ENCODE assay signal across 22 cellular contexts in genomic region chr19:18226956-18227780, GRCh38. TPM values are rescaled to one million over a fixed set of nuclear protein-coding genes. Genes with fewer than 3 reads are reported as not detected.
DNase-seq lines count a peak whose midpoint lies in the region; ATAC-seq and TF ChIP-seq lines count a peak whose summit lies in the region.
"Had no signal": no experiment of that assay in that cellular context is flagged by ENCODE, and none has a peak within 500 bp of the region (broad histone marks: within the 10 kb centered on the region; RNA-seq: fewer than 3 reads in every experiment).

No MANE protein-coding gene starts in this region.

- WGBS in psoas muscle, 3 donors, result 64 to 78% (median 71%) methylated on average over 18 of the region's 18 CpGs

- H3K27me3 ChIP-seq in GM06990 (replicated peaks; ENCODE audit: control insufficient read depth, insufficient read depth, low read length), result no peaks in the 10 kb centered on the region; the same call in none of the 2 replicates
- H3K27me3 ChIP-seq in psoas muscle (ENCODE audit: insufficient read depth in 3 of 3, low read length in 2 of 3), result peaks cover 0 to 10% (median 0%) of the 10 kb centered on the region in 3 donors
- H3K27me3 ChIP-seq: testis had no signal

- intact Hi-C loops in psoas muscle (cut with DNase I), result loop anchor here in 1 of 2 donors (10.0 kb wide), 1 partner anchor 188 kb away; the partner anchor contains the start of gene SSBP4

- H3K27me3 Mint-ChIP-seq in IgD-negative memory B cell, result peaks cover 54% of the 10 kb centered on the region

- H3K27ac Mint-ChIP-seq in IgD-negative memory B cell, result peak overlapping the region in 2 of 3 donors; percentile 33 to 74
- H3K27ac Mint-ChIP-seq: activated naive CD8-positive, alpha-beta T cell treated with anti-CD3 and anti-CD28 coated beads, Interleukin-2, amount 10 ng/mL, durations not matched to agents 7 days and 5 days; GM23338; stimulated activated memory B cell treated with anti-CD40 and anti-IgM and Interleukin-4, amounts not matched to agents 10 μg/mL and 1 μg/mL and 100 μg/mL, for 72 hours had no signal

- no peaks in the 10 kb centered on the region for H3K9me3 ChIP-seq in psoas muscle
- H3K9me3 ChIP-seq: testis had no signal

- H3K4me1 Mint-ChIP-seq in IgD-negative memory B cell, result peaks cover 12 to 27% (median 17%) of the 10 kb centered on the region in 3 donors

- H3K4me3 ChIP-seq in GM06990 (replicated peaks; ENCODE audit: low read depth, low read length) (no peak overlapping the region), psoas muscle (no peak overlapping the region)

- H3K36me3 ChIP-seq in GM06990 (ENCODE audit: control insufficient read depth, insufficient read depth, low read length), result no peaks in the 10 kb centered on the region
- no peaks in the 10 kb centered on the region for H3K36me3 ChIP-seq in psoas muscle (ENCODE audit: insufficient read depth in 1 of 2, low read depth in 1 of 2)
- H3K36me3 ChIP-seq: WERI-Rb-1 had no signal

- DNase-seq in GM06990 (ENCODE audit: extremely low read depth, insufficient read length) (peak; percentile 46), psoas muscle (no peak), NCI-H187 treated with DMSO at 0.1 percent for 48 hours (lab: John Stamatoyannopoulos, UW) (no peak), NCI-H69 (lab: John Stamatoyannopoulos, UW) (no peak)
- DNase-seq: activated CD4-positive, alpha-beta T cell treated with anti-CD3 and anti-CD28 coated beads, Interleukin-2, amount 50 U/mL, for 4 hours; activated naive CD8-positive, alpha-beta T cell treated with anti-CD3 and anti-CD28 coated beads, Interleukin-2, amount 10 ng/mL, durations not matched to agents 7 days and 5 days; central memory CD4-positive, alpha-beta T cell; dorsolateral prefrontal cortex; Kasumi-1; left cardiac atrium; NCI-H1092; NCI-H187; NCI-H345; occipital lobe; testis; WERI-Rb-1 had no signal

- no peaks in the 10 kb centered on the region for H3K9me3 Mint-ChIP-seq in IgD-negative memory B cell
- H3K9me3 Mint-ChIP-seq: activated naive CD8-positive, alpha-beta T cell treated with anti-CD3 and anti-CD28 coated beads, Interleukin-2, amount 10 ng/mL, durations not matched to agents 7 days and 5 days; GM23338; stimulated activated memory B cell treated with anti-CD40 and anti-IgM and Interleukin-4, amounts not matched to agents 10 μg/mL and 1 μg/mL and 100 μg/mL, for 72 hours had no signal

- H3K27ac ChIP-seq in cingulate gyrus (ENCODE audit: low read depth, low read length), result peak overlapping the region; percentile 26
- peak overlapping the region; percentile 36 for H3K27ac ChIP-seq in psoas muscle
- H3K27ac ChIP-seq: WERI-Rb-1 had no signal

- no peaks in the 10 kb centered on the region for H3K36me3 Mint-ChIP-seq in IgD-negative memory B cell
- H3K36me3 Mint-ChIP-seq: activated naive CD8-positive, alpha-beta T cell treated with anti-CD3 and anti-CD28 coated beads, Interleukin-2, amount 10 ng/mL, durations not matched to agents 7 days and 5 days; stimulated activated memory B cell treated with anti-CD40 and anti-IgM and Interleukin-4, amounts not matched to agents 10 μg/mL and 1 μg/mL and 100 μg/mL, for 72 hours had no signal

- H3K4me1 ChIP-seq in psoas muscle, result peaks cover 27% of the 10 kb centered on the region

- no peak for TF ChIP-seq CTCF in GM06990 (IDR thresholded peaks at IDR 0.05; ENCODE audit: insufficient read depth, low read length, poor library complexity, severe bottlenecking)
- no peak for TF ChIP-seq CTCF in psoas muscle (IDR thresholded peaks at IDR 0.05)

- peak overlapping the region in 1 of 4 donors; percentile 82 for H3K4me3 Mint-ChIP-seq in IgD-negative memory B cell
- H3K4me3 Mint-ChIP-seq: activated naive CD8-positive, alpha-beta T cell treated with anti-CD3 and anti-CD28 coated beads, Interleukin-2, amount 10 ng/mL, durations not matched to agents 7 days and 5 days; GM23338; stimulated activated memory B cell treated with anti-CD40 and anti-IgM and Interleukin-4, amounts not matched to agents 10 μg/mL and 1 μg/mL and 100 μg/mL, for 72 hours had no signal

- ATAC-seq in psoas muscle (no peak), HG03095 (IDR thresholded peaks at IDR 0.05; ENCODE audit: unreplicated experiment) (no peak)
- ATAC-seq: GM23338; left cardiac atrium; Right ventricle myocardium inferior; stimulated activated memory B cell treated with anti-CD40 and anti-IgM and Interleukin-4, amounts not matched to agents 10 μg/mL and 1 μg/mL and 100 μg/mL, for 72 hours had no signal

RNA-seq across cellular contexts. Expression of gene PDE4C, which starts 0.9 kb away (rescaled TPM):
- polyA plus RNA-seq in IgD-negative memory B cell (not detected), psoas muscle (under 1 TPM; 0.43 to 0.86 (median 0.86) TPM)
- 1 to 10 TPM in 1 of 4 donors, under 1 TPM in 3; 0.27 to 2.5 (median 0.86) TPM for total RNA-seq in psoas muscle

RNA-seq across cellular contexts. Expression of gene RAB3A, which starts 23.3 kb away (rescaled TPM):
- 1.5 TPM for polyA plus RNA-seq in IgD-negative memory B cell
- 1 to 10 TPM in 2 of 4 donors, under 1 TPM in 2; 0.86 to 3.6 (median 1.5) TPM for total RNA-seq in psoas muscle
- polyA plus RNA-seq in psoas muscle, result 1 to 10 TPM in 1 of 3 donors, under 1 TPM in 2; 0.44 to 1.4 (median 0.81) TPM

RNA-seq across cellular contexts. Expression of gene MPV17L2, which starts 34.1 kb away (rescaled TPM):
- polyA plus RNA-seq in IgD-negative memory B cell (16.6 TPM), psoas muscle (10 to 100 TPM; 19.9 to 23.3 (median 20.7) TPM)
- 10 to 100 TPM in 1 of 4 donors, 1 to 10 TPM in 3; 5.9 to 12.7 (median 8.4) TPM for total RNA-seq in psoas muscle

RNA-seq across cellular contexts. Expression of gene IQCN, which starts 47.1 kb away (rescaled TPM):
- polyA plus RNA-seq in IgD-negative memory B cell, result 1.4 TPM
- total RNA-seq in psoas muscle, result 1 to 10 TPM in 1 of 4 donors, under 1 TPM in 3; 0.32 to 1.5 (median 0.43) TPM
- polyA plus RNA-seq in psoas muscle, result under 1 TPM; 0.12 to 0.57 (median 0.17) TPM
- polyA plus RNA-seq: GM23338 had no signal

RNA-seq across cellular contexts. Expression of gene IFI30, which starts 53.6 kb away (rescaled TPM):
- polyA plus RNA-seq in IgD-negative memory B cell, result 473 TPM
- 10 to 100 TPM in 3 of 4 donors, 1 to 10 TPM in 1; 4.3 to 21.5 (median 12.5) TPM for total RNA-seq in psoas muscle
- 10 to 100 TPM in 1 of 3 donors, 1 to 10 TPM in 2; 1.4 to 11.7 (median 4.7) TPM for polyA plus RNA-seq in psoas muscle
